Comparison of ENCODE assay signal across 20 cellular contexts in the genomic region with DNA sequence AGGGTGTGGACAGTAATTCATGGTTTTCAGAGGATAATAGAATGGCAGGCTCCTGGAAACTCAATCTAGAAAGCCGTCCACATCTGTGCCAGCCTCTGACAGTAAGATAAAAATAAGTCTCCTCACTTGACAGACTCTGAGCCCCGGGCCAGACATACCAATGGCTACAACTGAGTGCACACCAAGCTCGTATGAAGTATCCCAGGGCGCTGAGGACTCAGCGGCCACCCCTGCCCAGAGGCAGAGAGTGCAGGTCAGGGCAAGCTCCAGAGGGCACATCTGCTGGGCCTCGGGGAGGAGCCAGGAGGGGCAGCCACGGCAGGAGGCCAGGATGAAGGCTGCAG.
"Had no signal": no experiment of that assay in that cellular context is flagged by ENCODE, and none has a peak within 500 bp of the region (broad histone marks: within the 10 kb centered on the region; RNA-seq: fewer than 3 reads in every experiment).

No MANE protein-coding gene starts in this region.

- H3K4me1 ChIP-seq: body of pancreas, heart left ventricle, left ventricle myocardium inferior, pancreas, uterus had no signal

- ATAC-seq: activated T-cell treated with anti-CD3 and anti-CD28 coated beads, Interleukin-2, amount 50 U/mL, for 4 hours; activated T-helper 17 cell treated with anti-CD3 and anti-CD28 coated beads, Interleukin-2, amount 50 U/mL, for 72 hours; body of pancreas; effector memory CD8-positive, alpha-beta T cell; heart left ventricle; pancreas; right cardiac atrium; stimulated activated naive CD8-positive, alpha-beta T cell treated with anti-CD3 and anti-CD28 coated beads, Interleukin-15, Interleukin-2, amounts not matched to agents 100 U/mL and 50 U/mL, for 24 hours had no signal

- H3K36me3 Mint-ChIP-seq: activated naive CD4-positive, alpha-beta T cell treated with anti-CD3 and anti-CD28 coated beads, Interleukin-2, amount 50 U/mL, for 24 hours had no signal

- H3K4me1 Mint-ChIP-seq: activated naive CD4-positive, alpha-beta T cell treated with anti-CD3 and anti-CD28 coated beads, Interleukin-2, amount 50 U/mL, for 24 hours; activated T-helper 17 cell treated with anti-CD3 and anti-CD28 coated beads, Interleukin-2, amount 50 U/mL, for 72 hours; nephron had no signal

- DNase-seq: activated CD4-positive, alpha-beta T cell treated with anti-CD3 and anti-CD28 coated beads for 4 hours; activated CD4-positive, alpha-beta T cell treated with anti-CD3 and anti-CD28 coated beads, Interleukin-2, amount 50 U/mL, for 4 hours; activated CD4-positive, CD25-positive, alpha-beta regulatory T cell; activated T-cell treated with anti-CD3 and anti-CD28 coated beads, Interleukin-2, amount 50 U/mL, for 4 hours; body of pancreas; effector memory CD8-positive, alpha-beta T cell; foreskin fibroblast; heart left ventricle; left ventricle myocardium inferior; pancreas; right cardiac atrium; stimulated activated CD4-positive, alpha-beta T cell treated with anti-CD3 and anti-CD28 coated beads, Interleukin-2, amount 100 ng/mL, for 48 hours; stimulated activated naive CD8-positive, alpha-beta T cell treated with anti-CD3 and anti-CD28 coated beads, Interleukin-15, Interleukin-2, amounts not matched to agents 100 U/mL and 50 U/mL, for 24 hours; trophoblast cell; uterus had no signal

- H3K9me3 Mint-ChIP-seq: activated naive CD4-positive, alpha-beta T cell treated with anti-CD3 and anti-CD28 coated beads, Interleukin-2, amount 50 U/mL, for 24 hours; activated T-cell treated with anti-CD3 and anti-CD28 coated beads, Interleukin-2, amount 50 U/mL, for 4 hours; activated T-helper 17 cell treated with anti-CD3 and anti-CD28 coated beads, Interleukin-2, amount 50 U/mL, for 72 hours; nephron had no signal

- H3K27ac Mint-ChIP-seq: activated naive CD4-positive, alpha-beta T cell treated with anti-CD3 and anti-CD28 coated beads, Interleukin-2, amount 50 U/mL, for 24 hours; activated T-helper 17 cell treated with anti-CD3 and anti-CD28 coated beads, Interleukin-2, amount 50 U/mL, for 72 hours; effector memory CD8-positive, alpha-beta T cell; nephron had no signal

- H3K27me3 ChIP-seq: body of pancreas, heart left ventricle, pancreas, uterus had no signal

- H3K27me3 Mint-ChIP-seq: activated naive CD4-positive, alpha-beta T cell treated with anti-CD3 and anti-CD28 coated beads, Interleukin-2, amount 50 U/mL, for 24 hours; activated T-helper 17 cell treated with anti-CD3 and anti-CD28 coated beads, Interleukin-2, amount 50 U/mL, for 72 hours; effector memory CD8-positive, alpha-beta T cell had no signal

- H3K4me3 Mint-ChIP-seq: activated naive CD4-positive, alpha-beta T cell treated with anti-CD3 and anti-CD28 coated beads, Interleukin-2, amount 50 U/mL, for 24 hours; activated T-cell treated with anti-CD3 and anti-CD28 coated beads, Interleukin-2, amount 50 U/mL, for 4 hours; activated T-helper 17 cell treated with anti-CD3 and anti-CD28 coated beads, Interleukin-2, amount 50 U/mL, for 72 hours; effector memory CD8-positive, alpha-beta T cell; nephron had no signal

- H3K4me3 ChIP-seq: body of pancreas, dorsolateral prefrontal cortex, heart left ventricle, left ventricle myocardium inferior, pancreas, thoracic aorta, uterus had no signal

- H3K9me3 ChIP-seq: body of pancreas, heart left ventricle, left ventricle myocardium inferior, pancreas, thoracic aorta, uterus had no signal

- H3K36me3 ChIP-seq: heart left ventricle, left ventricle myocardium inferior, pancreas, thoracic aorta, uterus had no signal

- H3K27ac ChIP-seq: body of pancreas, dorsolateral prefrontal cortex, heart left ventricle, left ventricle myocardium inferior, pancreas, thoracic aorta, uterus had no signal
